ENCODE assay signal across 32 cellular contexts in genomic region chr1:51355382-51355781, GRCh38. TPM values are rescaled to one million over a fixed set of nuclear protein-coding genes. Genes with fewer than 3 reads are reported as not detected.
"Had no signal": no experiment of that assay in that cellular context is flagged by ENCODE, and none has a peak within 500 bp of the region (broad histone marks: within the 10 kb centered on the region; RNA-seq: fewer than 3 reads in every experiment).

No MANE protein-coding gene starts in this region.

- H3K4me2 ChIP-seq: smooth muscle cell had no signal

- H3K79me2 ChIP-seq: parathyroid adenoma had no signal

- ATAC-seq: naive thymus-derived CD8-positive, alpha-beta T cell; natural killer cell treated with Interleukin-12 subunit alpha and Interleukin-12 subunit beta and Interleukin-15 and Interleukin-18, amount 100 ng/mL, for 72 hours; psoas muscle; right cardiac atrium; sciatic nerve; stimulated activated memory B cell treated with anti-CD40 and anti-IgM and Interleukin-4, amounts not matched to agents 10 μg/mL and 1 μg/mL and 100 μg/mL, for 72 hours; stimulated activated naive CD8-positive, alpha-beta T cell treated with anti-CD3 and anti-CD28 coated beads, Interleukin-15, amount 100 ng/mL, for 72 hours; stimulated activated naive CD8-positive, alpha-beta T cell treated with anti-CD3 and anti-CD28 coated beads, Interleukin-15, Interleukin-2, amounts not matched to agents 100 U/mL and 50 U/mL, for 24 hours had no signal

- H3K4me1 ChIP-seq: parathyroid adenoma, psoas muscle, spleen, suprapubic skin, thyroid gland, tibial nerve, upper lobe of left lung, vagina had no signal

- H3K27me3 ChIP-seq: neutrophil, ovary, spleen, suprapubic skin, thyroid gland, tibial nerve, upper lobe of left lung, vagina had no signal

- H3K9me3 ChIP-seq: neutrophil, ovary, psoas muscle, spleen, suprapubic skin, thoracic aorta, thyroid gland, tibial nerve, upper lobe of left lung, vagina had no signal

- H3K36me3 ChIP-seq: ovary had no signal

- DNase-seq: naive thymus-derived CD8-positive, alpha-beta T cell; nephron progenitor cell; nucleus accumbens; ovary; posterior cingulate gyrus; psoas muscle; right cardiac atrium; spleen; stimulated activated CD4-positive, alpha-beta T cell treated with anti-CD3 and anti-CD28 coated beads, Interleukin-12 subunit alpha, Interleukin-12 subunit beta, amount 100 ng/mL, for 4 hours; stimulated activated CD4-positive, alpha-beta T cell treated with anti-CD3 and anti-CD28 coated beads, Interleukin-1b, Interleukin-23, amount 100 ng/mL, for 48 hours; stimulated activated CD4-positive, alpha-beta T cell treated with anti-CD3 and anti-CD28 coated beads, Interleukin-4, amount 100 ng/mL, for 1 hour; stimulated activated CD4-positive, alpha-beta T cell treated with anti-CD3 and anti-CD28 coated beads, Interleukin-4, amount 100 ng/mL, for 4 hours; stimulated activated CD8-positive, alpha-beta memory T cell treated with anti-CD3 and anti-CD28 coated beads, Interleukin-4, amount 100 ng/mL, for 48 hours; stimulated activated naive CD4-positive, alpha-beta T cell; stimulated activated naive CD8-positive, alpha-beta T cell treated with anti-CD3 and anti-CD28 coated beads, Interleukin-15, amount 100 ng/mL, for 72 hours; stimulated activated naive CD8-positive, alpha-beta T cell treated with anti-CD3 and anti-CD28 coated beads, Interleukin-15, Interleukin-2, amounts not matched to agents 100 U/mL and 50 U/mL, for 24 hours; substantia nigra; thyroid gland; trophoblast cell; upper lobe of left lung had no signal

- FAIRE-seq: urothelium cell line had no signal

- H3K27ac ChIP-seq: neutrophil, ovary, parathyroid adenoma, psoas muscle, skin epidermis, spleen, suprapubic skin, thoracic aorta, thyroid gland, tibial nerve, upper lobe of left lung, vagina had no signal

- H2AFZ ChIP-seq: parathyroid adenoma had no signal

- H3K4me3 ChIP-seq: ovary, psoas muscle, skin epidermis, smooth muscle cell, spleen, suprapubic skin, thoracic aorta, thyroid gland, tibial nerve, upper lobe of left lung, vagina had no signal

- H3K9ac ChIP-seq: parathyroid adenoma had no signal

RNA-seq across cellular contexts. Expression of gene TTC39A, which starts 25.0 kb away (rescaled TPM):
- total RNA-seq: naive thymus-derived CD8-positive, alpha-beta T cell had no signal
